ENCODE assay signal across 9 cellular contexts in genomic region chr1:185734929-185735666, GRCh38. TPM values are rescaled to one million over a fixed set of nuclear protein-coding genes. Genes with fewer than 3 reads are reported as not detected.
DNase-seq lines count a peak whose midpoint lies in the region; ATAC-seq and TF ChIP-seq lines count a peak whose summit lies in the region.
"Had no signal": no experiment of that assay in that cellular context is flagged by ENCODE, and none has a peak within 500 bp of the region (broad histone marks: within the 10 kb centered on the region; RNA-seq: fewer than 3 reads in every experiment).

No MANE protein-coding gene starts in this region.

- H3K4me3 Mint-ChIP-seq in activated T-cell treated with anti-CD3 and anti-CD28 coated beads, Interleukin-2, amount 50 U/mL, for 24 hours: peak overlapping the region; percentile 57

- H3K27me3 Mint-ChIP-seq in activated T-cell treated with anti-CD3 and anti-CD28 coated beads, Interleukin-2, amount 50 U/mL, for 24 hours: peaks cover 73% of the 10 kb centered on the region

- TF ChIP-seq POLR2A in suprapubic skin (IDR thresholded peaks at IDR 0.05): no peak

- peak overlapping the region; percentile 53 to 84 for H3K4me3 ChIP-seq in ascending aorta
- peak overlapping the region; percentile 51 for H3K4me3 ChIP-seq in suprapubic skin

- DNase-seq in activated T-cell treated with anti-CD3 and anti-CD28 coated beads, Interleukin-2, amount 50 U/mL, for 24 hours: no peak
- no peak for DNase-seq in activated T-cell treated with anti-CD3 and anti-CD28 coated beads for 4 hours
- no peak for DNase-seq in ascending aorta (ENCODE audit: low spot score in 2 of 2)
- DNase-seq in left kidney (ENCODE audit: low read depth, low spot score): peak; percentile 43
- no peak for DNase-seq in suprapubic skin (ENCODE audit: low spot score in 2 of 2)
- DNase-seq in HEK293T (ENCODE audit: extremely low spot score): no peak
- DNase-seq in DMS153 (lab: John Stamatoyannopoulos, UW): no peak
- DNase-seq: cerebellar nuclear complex had no signal

- WGBS in suprapubic skin: 20% methylated on average over 9 of the region's 9 CpGs

- H3K9me3 ChIP-seq in ascending aorta (peaks cover 0 to 10% of the 10 kb centered on the region in 2 donors), suprapubic skin (no peaks in the 10 kb centered on the region)

- no peak overlapping the region for H3K27ac Mint-ChIP-seq in activated T-cell treated with anti-CD3 and anti-CD28 coated beads, Interleukin-2, amount 50 U/mL, for 24 hours

- H3K27ac ChIP-seq in ascending aorta (peak overlapping the region; percentile 88 to 95), suprapubic skin (peak overlapping the region; percentile 68)

- no peaks in the 10 kb centered on the region for H3K27me3 ChIP-seq in ascending aorta
- H3K27me3 ChIP-seq in suprapubic skin: no peaks in the 10 kb centered on the region

- CTCF ChIA-PET in HEK293T (lab: Yijun Ruan, JAX): interaction anchor here (1.6 kb wide), 1 partner anchor 15 kb away, joined by 6 read pairs; no protein-coding TSS in a partner anchor

- peaks cover 20% of the 10 kb centered on the region for H3K9me3 Mint-ChIP-seq in activated T-cell treated with anti-CD3 and anti-CD28 coated beads, Interleukin-2, amount 50 U/mL, for 24 hours

- POLR2A ChIA-PET in HEK293T (lab: Yijun Ruan, JAX): interaction anchor here (0.6 to 0.7 kb wide), 3 partner anchors 38 to 692 kb away, joined by 3 read pairs; no protein-coding TSS in a partner anchor

- H3K4me1 Mint-ChIP-seq in activated T-cell treated with anti-CD3 and anti-CD28 coated beads, Interleukin-2, amount 50 U/mL, for 24 hours (ENCODE audit: low read depth): peaks cover 23% of the 10 kb centered on the region

- H3K4me1 ChIP-seq in ascending aorta (peaks cover 0 to 7% of the 10 kb centered on the region in 2 donors), suprapubic skin (peaks cover 20% of the 10 kb centered on the region)

- no peak for TF ChIP-seq EP300 in suprapubic skin (IDR thresholded peaks at IDR 0.05)

- H3K36me3 Mint-ChIP-seq in activated T-cell treated with anti-CD3 and anti-CD28 coated beads, Interleukin-2, amount 50 U/mL, for 24 hours (ENCODE audit: low read depth): no peaks in the 10 kb centered on the region

- TF ChIP-seq CTCF in ascending aorta (IDR thresholded peaks at IDR 0.05) (no peak), suprapubic skin (IDR thresholded peaks at IDR 0.05) (no peak)

- no peak for ATAC-seq in HG03439 (IDR thresholded peaks at IDR 0.05; ENCODE audit: unreplicated experiment)

- H3K36me3 ChIP-seq in ascending aorta (no peaks in the 10 kb centered on the region), suprapubic skin (no peaks in the 10 kb centered on the region)

- intact Hi-C loops in ascending aorta (cut with DNase I): loop anchor here (1.0 kb wide), 1 partner anchor 14 kb away; no protein-coding TSS in a partner anchor

TF ChIP-seq in HEK293T, 16 proteins besides CTCF, POLR2A, EP300 and RAD21:
- no peak for TF ChIP-seq HDGF (IDR thresholded peaks at IDR 0.05; ENCODE audit: borderline replicate concordance)
- TF ChIP-seq ARNT (IDR thresholded peaks at IDR 0.05): no peak
- no peak for TF ChIP-seq SUZ12 (IDR thresholded peaks at IDR 0.05)
- no peak for TF ChIP-seq BHLHE40 (IDR thresholded peaks at IDR 0.05; ENCODE audit: borderline replicate concordance)
- no peak for TF ChIP-seq ELF4 (IDR thresholded peaks at IDR 0.05)
- TF ChIP-seq CTBP1 (IDR thresholded peaks at IDR 0.05; ENCODE audit: borderline replicate concordance): no peak
- TF ChIP-seq L3MBTL2 (conservative IDR thresholded peaks at IDR 0.05): no peak
- no peak for TF ChIP-seq ZNF384 (IDR thresholded peaks at IDR 0.05)
- TF ChIP-seq FOXA1 (IDR thresholded peaks at IDR 0.05): no peak
- TF ChIP-seq FOXM1 (IDR thresholded peaks at IDR 0.05; ENCODE audit: borderline replicate concordance): no peak

RNA-seq across cellular contexts. Expression of gene HMCN1, which starts 0.9 kb away (rescaled TPM):
- 61.7 TPM for total RNA-seq in ascending aorta
- total RNA-seq in suprapubic skin: 1 to 10 TPM; 2.2 to 5.6 (median 3.7) TPM
